ENCODE assay signal across 1 cellular context in the genomic region with DNA sequence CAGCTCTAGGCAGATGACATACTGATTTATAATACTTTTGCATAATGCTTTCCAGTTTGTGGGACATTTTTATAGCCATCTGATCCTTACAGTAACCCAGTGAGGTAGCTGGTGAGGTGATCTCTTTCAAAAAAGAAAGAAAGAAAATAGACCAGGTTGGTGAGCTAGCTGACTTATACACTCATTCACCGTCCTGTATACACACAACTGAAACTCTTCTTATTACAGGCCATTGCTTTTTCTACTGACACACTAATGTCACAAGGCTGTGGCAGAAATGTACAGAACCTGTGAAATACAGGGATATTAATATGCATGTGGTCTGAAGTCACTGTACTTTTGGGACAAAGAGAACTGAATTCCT.
TF ChIP-seq lines count a peak whose summit lies in the region.

No MANE protein-coding gene starts in this region.

TF ChIP-seq in WTC11, 78 proteins besides CTCF, POLR2A, EP300 and RAD21 (continued from another document):
- TF ChIP-seq, protein P1, sequence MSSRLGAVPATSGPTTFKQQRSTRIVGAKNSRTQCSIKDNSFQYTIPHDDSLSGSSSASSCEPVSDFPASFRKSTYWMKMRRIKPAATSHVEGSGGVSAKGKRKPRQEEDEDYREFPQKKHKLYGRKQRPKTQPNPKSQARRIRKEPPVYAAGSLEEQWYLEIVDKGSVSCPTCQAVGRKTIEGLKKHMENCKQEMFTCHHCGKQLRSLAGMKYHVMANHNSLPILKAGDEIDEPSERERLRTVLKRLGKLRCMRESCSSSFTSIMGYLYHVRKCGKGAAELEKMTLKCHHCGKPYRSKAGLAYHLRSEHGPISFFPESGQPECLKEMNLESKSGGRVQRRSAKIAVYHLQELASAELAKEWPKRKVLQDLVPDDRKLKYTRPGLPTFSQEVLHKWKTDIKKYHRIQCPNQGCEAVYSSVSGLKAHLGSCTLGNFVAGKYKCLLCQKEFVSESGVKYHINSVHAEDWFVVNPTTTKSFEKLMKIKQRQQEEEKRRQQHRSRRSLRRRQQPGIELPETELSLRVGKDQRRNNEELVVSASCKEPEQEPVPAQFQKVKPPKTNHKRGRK (CRISPR knock-in tag; IDR thresholded peaks at IDR 0.05; ENCODE audit: borderline replicate concordance): no peak
